In genomic region chr16:74785031-74785430, GRCh38 we compare ENCODE assay signal across 19 cellular contexts. TPM values are rescaled to one million over a fixed set of nuclear protein-coding genes. Genes with fewer than 3 reads are reported as not detected.
"Had no signal": no experiment of that assay in that cellular context is flagged by ENCODE, and none has a peak within 500 bp of the region (broad histone marks: within the 10 kb centered on the region; RNA-seq: fewer than 3 reads in every experiment).

No MANE protein-coding gene starts in this region.

- H3K27me3 ChIP-seq: SJSA1 had no signal

- FAIRE-seq: RCC 7860 had no signal

- H3K9me3 ChIP-seq: SJSA1 had no signal

- DNase-seq: Karpas-422, KG1, MM.1S, NCI-H1092 treated with DMSO at 0.1 percent for 48 hours, NCI-H1436, NCI-H187 treated with DMSO at 0.1 percent for 48 hours, NCI-H2029 treated with DMSO at 0.1 percent for 48 hours, NCI-H2107, NCI-H2227 treated with DMSO at 0.1 percent for 48 hours, NCI-H524 treated with DMSO at 0.1 percent for 48 hours, NCI-H69, NCI-H774, Right ventricle myocardium superior, RPMI8226, SIG-M5 had no signal

- H3K4me3 ChIP-seq: SJSA1, SK-N-MC had no signal

- H3K36me3 ChIP-seq: SJSA1 had no signal

- H3K4me1 ChIP-seq: SJSA1 had no signal

- H3K27ac ChIP-seq: SJSA1, SK-N-MC had no signal

RNA-seq across cellular contexts. Expression of gene FA2H, which starts 10.4 kb away (rescaled TPM):
- total RNA-seq: M059J, SJSA1 had no signal
